Comparison of ENCODE assay signal across 8 cellular contexts in genomic region chr4:26321326-26322276, GRCh38. TPM values are rescaled to one million over a fixed set of nuclear protein-coding genes. Genes with fewer than 3 reads are reported as not detected.
DNase-seq lines count a peak whose midpoint lies in the region; ATAC-seq and TF ChIP-seq lines count a peak whose summit lies in the region.

No MANE protein-coding gene starts in this region.

- no peaks in the 10 kb centered on the region for H3K36me3 Mint-ChIP-seq in brain

- H3K36me3 ChIP-seq in heart left ventricle: no peaks in the 10 kb centered on the region

- no peak for TF ChIP-seq CTCF in heart left ventricle (IDR thresholded peaks at IDR 0.05)
- no peak for TF ChIP-seq CTCF in brain (conservative IDR thresholded peaks at IDR 0.05)

- intact Hi-C loops in heart left ventricle (cut with DNase I) (loop anchor here in 9 of 10 donors (5.0 to 10.0 kb wide), 11 partner anchors 117 to 407 kb away; partner anchors contain the start of gene SMIM20 (in 1 of the 9)), left ventricle myocardium superior (cut with micrococcal nuclease) (no loop called here)

- H3K27me3 Mint-ChIP-seq in brain: peaks cover 22% of the 10 kb centered on the region

- H3K4me1 Mint-ChIP-seq in brain: peaks cover 44% of the 10 kb centered on the region

- H3K9me3 ChIP-seq in heart left ventricle: peaks cover 0 to 7% (median 0%) of the 10 kb centered on the region in 12 donors

- peak in 4 of 5 donors; percentile 22 to 70 (median 34) for DNase-seq in heart left ventricle
- DNase-seq in left ventricle myocardium superior: no peak
- DNase-seq in SW480 (ENCODE audit: low spot score): peak; percentile 32
- DNase-seq in left kidney (ENCODE audit: low read depth, low spot score): peak; percentile 86
- peak; percentile 21 to 36 for DNase-seq in stimulated activated CD4-positive, alpha-beta T cell treated with anti-CD3 and anti-CD28 coated beads, Interleukin-4, amount 100 ng/mL, for 4 hours

- H3K4me3 Mint-ChIP-seq in brain: peak overlapping the region; percentile 93 to 99 (median 96)

- no peak for TF ChIP-seq POLR2A in heart left ventricle (IDR thresholded peaks at IDR 0.05)

- peak overlapping the region; percentile 58 to 97 (median 89) for H3K27ac ChIP-seq in heart left ventricle

- ATAC-seq in heart left ventricle (no peak), left ventricle myocardium superior (no peak), GM18870 (IDR thresholded peaks at IDR 0.05; ENCODE audit: unreplicated experiment) (no peak), GM21423 (IDR thresholded peaks at IDR 0.05; ENCODE audit: unreplicated experiment) (no peak)

- peaks cover 0 to 22% (median 7%) of the 10 kb centered on the region in 5 experiments for H3K9me3 Mint-ChIP-seq in brain

- H3K27ac Mint-ChIP-seq in brain: peak overlapping the region; percentile 97 to 99 (median 99)

- H3K27me3 ChIP-seq in heart left ventricle: no peaks in the 10 kb centered on the region

- peaks cover 0 to 54% (median 29%) of the 10 kb centered on the region in 12 donors for H3K4me1 ChIP-seq in heart left ventricle

- peak overlapping the region; percentile 33 to 92 (median 74) for H3K4me3 ChIP-seq in heart left ventricle

- 1 to 2% (median 1%) methylated on average over 52 to 58 of the region's 58 CpGs for WGBS in heart left ventricle, 4 donors

RNA-seq across cellular contexts. Expression of gene RBPJ, which starts 0.8 kb away (rescaled TPM):
- 10 to 100 TPM; 29.7 to 84.3 (median 38.0) TPM for total RNA-seq in heart left ventricle
- polyA plus RNA-seq in heart left ventricle: 10 to 100 TPM; 21.9 to 27.7 TPM
- total RNA-seq in left ventricle myocardium superior: 48.4 TPM
- 79.8 TPM for polyA plus RNA-seq in brain (ENCODE audit: insufficient read depth, low read depth, low replicate concordance)
